In the genomic region with DNA sequence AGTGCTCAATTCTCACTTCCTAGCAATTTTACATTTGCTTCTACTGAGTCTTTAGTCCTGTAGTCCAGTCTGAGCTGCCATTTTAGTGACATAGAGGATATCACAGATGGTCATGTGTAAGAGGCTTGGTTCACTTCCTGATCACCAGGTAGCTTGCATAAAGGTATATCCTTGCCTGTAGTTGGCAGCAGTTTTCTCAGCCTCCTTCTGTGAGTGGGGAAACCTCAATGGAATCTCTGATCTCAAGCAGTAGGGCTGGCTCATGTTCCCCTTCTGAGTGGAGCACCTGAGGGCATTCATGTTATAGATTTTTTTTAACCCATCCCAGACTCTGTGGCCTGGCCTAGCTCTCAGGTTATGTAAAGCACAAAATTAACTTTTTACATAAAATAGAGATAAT, we compare ENCODE assay signal across 26 cellular contexts.
"Had no signal": no experiment of that assay in that cellular context is flagged by ENCODE, and none has a peak within 500 bp of the region (broad histone marks: within the 10 kb centered on the region; RNA-seq: fewer than 3 reads in every experiment).

No MANE protein-coding gene starts in this region.

- H3K36me3 ChIP-seq: left lung, prostate gland, stomach, thyroid gland, transverse colon, upper lobe of left lung, vagina had no signal

- DNase-seq: kidney; left colon; left lung; naive thymus-derived CD8-positive, alpha-beta T cell; nucleus accumbens; pancreas; posterior cingulate gyrus; retina; right cardiac atrium; stimulated activated CD4-positive, alpha-beta T cell treated with anti-CD3 and anti-CD28 coated beads, Interleukin-12 subunit alpha, Interleukin-12 subunit beta, amount 100 ng/mL, for 4 hours; stimulated activated CD4-positive, alpha-beta T cell treated with anti-CD3 and anti-CD28 coated beads, Interleukin-15, amount 100 ng/mL, for 24 hours; stimulated activated CD4-positive, alpha-beta T cell treated with anti-CD3 and anti-CD28 coated beads, Interleukin-2, amount 100 ng/mL, for 24 hours; stimulated activated CD4-positive, alpha-beta T cell treated with anti-CD3 and anti-CD28 coated beads, Interleukin-4, amount 100 ng/mL, for 1 hour; stimulated activated naive B cell treated with anti-CD40 and anti-IgM and Interleukin-4, amounts not matched to agents 10 μg/mL and 1 μg/mL and 100 μg/mL, for 72 hours; stimulated activated naive CD8-positive, alpha-beta T cell treated with anti-CD3 and anti-CD28 coated beads, Interleukin-15, Interleukin-2, amounts not matched to agents 100 U/mL and 50 U/mL, for 24 hours; stomach; testis; thyroid gland; transverse colon; upper lobe of left lung had no signal

- H3K4me3 ChIP-seq: hepatocyte, left lung, lung, pancreas, prostate gland, skin epidermis, stomach, testis, thyroid gland, transverse colon, upper lobe of left lung, vagina had no signal

- H3K9me3 ChIP-seq: left lung, pancreas, prostate gland, stomach, testis, thyroid gland, transverse colon, upper lobe of left lung, vagina had no signal

- H2AFZ ChIP-seq: hepatocyte had no signal

- H3K27ac ChIP-seq: hepatocyte, left lung, pancreas, prostate gland, skin epidermis, stomach, testis, thyroid gland, transverse colon, upper lobe of left lung, vagina had no signal

- H3K4me1 ChIP-seq: left lung, pancreas, prostate gland, stomach, testis, thyroid gland, transverse colon, upper lobe of left lung, vagina had no signal

- H3K79me2 ChIP-seq: hepatocyte had no signal

- FAIRE-seq: kidney, pancreas had no signal

- ATAC-seq: left colon; left lung; naive thymus-derived CD8-positive, alpha-beta T cell; pancreas; right cardiac atrium; sciatic nerve; stimulated activated naive B cell treated with anti-CD40 and anti-IgM and Interleukin-4, amounts not matched to agents 10 μg/mL and 1 μg/mL and 100 μg/mL, for 72 hours; stimulated activated naive CD8-positive, alpha-beta T cell treated with anti-CD3 and anti-CD28 coated beads, Interleukin-15, Interleukin-2, amounts not matched to agents 100 U/mL and 50 U/mL, for 24 hours had no signal

- H3K4me2 ChIP-seq: hepatocyte had no signal

- H3K27me3 ChIP-seq: hepatocyte, left lung, pancreas, stomach, testis, thyroid gland, transverse colon, upper lobe of left lung, vagina had no signal
